ENCODE assay signal across 9 cellular contexts in genomic region chr1:198935371-198935921, GRCh38.
DNase-seq lines count a peak whose midpoint lies in the region; TF ChIP-seq lines count a peak whose summit lies in the region.
"Had no signal": no experiment of that assay in that cellular context is flagged by ENCODE, and none has a peak within 500 bp of the region (broad histone marks: within the 10 kb centered on the region; RNA-seq: fewer than 3 reads in every experiment).

No MANE protein-coding gene starts in this region.

- H3F3A ChIP-seq in SK-N-SH (replicated peaks; ENCODE audit: insufficient read depth), result peaks cover 21% of the 10 kb centered on the region

- CTCF ChIA-PET in SK-N-SH (lab: Yijun Ruan, JAX), result interaction anchor here (0.7 to 2.8 kb wide), 4 partner anchors 10 to 177 kb away, joined by 3 to 7 read pairs (median 4); no protein-coding TSS in a partner anchor

- POLR2A ChIA-PET in SK-N-SH (lab: Yijun Ruan, JAX), result no interaction called here

- no peaks in the 10 kb centered on the region for H3K9me3 Mint-ChIP-seq in HFFc6
- H3K9me3 Mint-ChIP-seq: central memory CD8-positive, alpha-beta T cell had no signal

- WGBS in SK-N-SH (ENCODE audit: low lambda C conversion rate), result 4% methylated on average over 8 of the region's 8 CpGs

- H3K79me2 ChIP-seq in SK-N-SH (ENCODE audit: insufficient read depth), result peaks cover 63% of the 10 kb centered on the region

- H3K9me3 ChIP-seq in SK-N-SH (peaks cover 3% of the 10 kb centered on the region; the same call in 1 of the 2 replicates), skeletal muscle tissue (ENCODE audit: control insufficient read depth in 3 of 3, low read length in 3 of 3) (no peaks in the 10 kb centered on the region)

- peak overlapping the region; percentile 68; the same call in 1 of the 2 replicates for H3K9ac ChIP-seq in SK-N-SH
- H3K9ac ChIP-seq in skeletal muscle tissue (ENCODE audit: low read depth in 1 of 3, low read length in 3 of 3), result peak overlapping the region in 2 of 3 donors; percentile 8 to 41

- H3K4me1 ChIP-seq in SK-N-SH (ENCODE audit: control insufficient read depth in 1 of 2, insufficient read depth in 2 of 2, low read depth in 1 of 2, low read length in 1 of 2) (peaks cover 5 to 7% of the 10 kb centered on the region in 2 experiments), skeletal muscle tissue (ENCODE audit: control insufficient read depth in 3 of 3, insufficient read depth in 3 of 3, low read length in 3 of 3) (peaks cover 2 to 12% (median 9%) of the 10 kb centered on the region in 3 donors)

- H3K27me3 ChIP-seq in SK-N-SH (ENCODE audit: insufficient read depth), result no peaks in the 10 kb centered on the region
- no peaks in the 10 kb centered on the region for H3K27me3 ChIP-seq in skeletal muscle tissue (ENCODE audit: control insufficient read depth in 3 of 3, insufficient read depth in 3 of 3, low read length in 3 of 3)

- H3K9me2 ChIP-seq in SK-N-SH, result no peaks in the 10 kb centered on the region

- TF ChIP-seq CTCF in HFFc6 (IDR thresholded peaks at IDR 0.05), result no peak
- TF ChIP-seq CTCF in SK-N-SH (IDR thresholded peaks at IDR 0.05), result no peak
- no peak for TF ChIP-seq CTCF in GM13976 (IDR thresholded peaks at IDR 0.05; ENCODE audit: borderline replicate concordance, control extremely low read depth, extremely low read depth, insufficient read depth, missing control alignments)

- H3K4me3 Mint-ChIP-seq in HFFc6, result no peak overlapping the region
- H3K4me3 Mint-ChIP-seq: central memory CD8-positive, alpha-beta T cell had no signal

- peak overlapping the region; percentile 56 for H3K4me2 ChIP-seq in SK-N-SH

- TF ChIP-seq EP300 in SK-N-SH (IDR thresholded peaks at IDR 0.05; ENCODE audit: borderline replicate concordance in 1 of 2, low read depth in 1 of 2, low read length in 1 of 2), result peak in 1 of 2 experiments; percentile 11; a peak in 1 of 4 replicates

- H3K27me3 Mint-ChIP-seq in HFFc6 (ENCODE audit: insufficient read depth), result no peaks in the 10 kb centered on the region; the same call in 1 of the 2 replicates
- H3K27me3 Mint-ChIP-seq: central memory CD8-positive, alpha-beta T cell had no signal

- DNase-seq in EL (peak; percentile 95), HFFc6 (peak; percentile 91), NCI-H1092 (lab: John Stamatoyannopoulos, UW) (peak; percentile 72), SK-N-SH (peak; percentile 17), anterior cingulate cortex (lab: John Stamatoyannopoulos, UW) (peak in 49 of 58 donors; percentile 7 to 82 (median 42)), hypothalamus (lab: John Stamatoyannopoulos, UW) (peak in 34 of 51 donors; percentile 1 to 82 (median 32)), GM13976 (ENCODE audit: low spot score) (no peak)

- no peak overlapping the region for H3K27ac Mint-ChIP-seq in HFFc6

- H2AFZ ChIP-seq in SK-N-SH (ENCODE audit: low read depth), result no peak overlapping the region

- H3K4me1 Mint-ChIP-seq in HFFc6 (ENCODE audit: low read depth), result peaks cover 39% of the 10 kb centered on the region

- peaks cover 0 to 8% of the 10 kb centered on the region in 2 experiments for H3K36me3 ChIP-seq in SK-N-SH (replicated peaks in 1 of 2; ENCODE audit: control insufficient read depth in 1 of 2, insufficient read depth in 2 of 2, low read length in 1 of 2)
- no peaks in the 10 kb centered on the region for H3K36me3 ChIP-seq in skeletal muscle tissue (ENCODE audit: control insufficient read depth in 3 of 3, insufficient read depth in 3 of 3, low read length in 3 of 3)

- no peaks in the 10 kb centered on the region for H4K20me1 ChIP-seq in SK-N-SH (ENCODE audit: insufficient read depth)

- in situ Hi-C loops in GM13976 (cut with MboI; ENCODE audit: low sequenced_read_pairs, unreplicated experiment), result no loop called here

- peaks cover 19% of the 10 kb centered on the region for H3K36me3 Mint-ChIP-seq in HFFc6 (ENCODE audit: low read depth)

- no peak; the same call in 1 of the 2 replicates for TF ChIP-seq RAD21 in SK-N-SH (IDR thresholded peaks at IDR 0.05; ENCODE audit: low read length)

- H3K27ac ChIP-seq in SK-N-SH (ENCODE audit: low read depth in 2 of 2, low read length in 1 of 2), result peak overlapping the region; percentile 69 to 96
- no peak overlapping the region for H3K27ac ChIP-seq in skeletal muscle tissue (ENCODE audit: low read depth, low read length)

- H3K4me3 ChIP-seq in SK-N-SH (ENCODE audit: low read depth in 2 of 2, low read length in 1 of 2), result peak overlapping the region; percentile 78 to 87
- H3K4me3 ChIP-seq in skeletal muscle tissue (ENCODE audit: low read length in 3 of 3), result peak overlapping the region; percentile 54 to 91 (median 68)

TF ChIP-seq in SK-N-SH, 30 proteins besides CTCF, POLR2A, EP300 and RAD21 (continues in another document):
- no peak for TF ChIP-seq JUND (IDR thresholded peaks at IDR 0.05)
- 0 out of 2 replicates have a peak, but pooled peaks have one; percentile 39 for TF ChIP-seq SIN3A (IDR thresholded peaks at IDR 0.05; ENCODE audit: borderline replicate concordance, low read depth, low read length)
- peak; percentile 61 for TF ChIP-seq TCF12 (IDR thresholded peaks at IDR 0.05)
- TF ChIP-seq FOXJ3 (CRISPR knock-in tag; IDR thresholded peaks at IDR 0.05), result no peak
- no peak for TF ChIP-seq RXRA (IDR thresholded peaks at IDR 0.05; ENCODE audit: borderline replicate concordance, low read depth)
- no peak for TF ChIP-seq SMC3 (IDR thresholded peaks at IDR 0.05; ENCODE audit: low read depth, low read length)
- TF ChIP-seq RCOR1 (IDR thresholded peaks at IDR 0.05; ENCODE audit: low read length), result no peak
- TF ChIP-seq NFIC (IDR thresholded peaks at IDR 0.05; ENCODE audit: borderline replicate concordance), result peak; percentile 93
- peak; percentile 63 for TF ChIP-seq PBX3 (IDR thresholded peaks at IDR 0.05)
- TF ChIP-seq TAF1 (IDR thresholded peaks at IDR 0.05; ENCODE audit: borderline replicate concordance, low read depth, low read length), result no peak
- peak; percentile 70; the same call in 1 of the 2 replicates for TF ChIP-seq MAX (IDR thresholded peaks at IDR 0.05; ENCODE audit: low read depth)
- TF ChIP-seq EZH2phosphoT487 (IDR thresholded peaks at IDR 0.05; ENCODE audit: borderline replicate concordance, low read depth), result no peak
- TF ChIP-seq FOXM1 (IDR thresholded peaks at IDR 0.05; ENCODE audit: low read depth), result no peak
- peak; percentile 51; the same call in 1 of the 2 replicates for TF ChIP-seq MXI1 (IDR thresholded peaks at IDR 0.05; ENCODE audit: low read depth, low read length)
- TF ChIP-seq POLR2AphosphoS5 (IDR thresholded peaks at IDR 0.05; ENCODE audit: low read depth, low read length), result peak; percentile 42; the same call in 1 of the 2 replicates
- no peak for TF ChIP-seq YY1 (IDR thresholded peaks at IDR 0.05; ENCODE audit: low read depth)
- peak; percentile 44; the same call in 1 of the 2 replicates for TF ChIP-seq GATA2 (CRISPR knock-in tag; IDR thresholded peaks at IDR 0.05)
- TF ChIP-seq ELF1 (IDR thresholded peaks at IDR 0.05), result no peak
- TF ChIP-seq CHD2 (IDR thresholded peaks at IDR 0.05; ENCODE audit: low read length, partially characterized antibody), result no peak
- no peak for TF ChIP-seq FOSL2 (IDR thresholded peaks at IDR 0.05; ENCODE audit: borderline replicate concordance, low read depth)
- TF ChIP-seq MEF2A (IDR thresholded peaks at IDR 0.05; ENCODE audit: borderline replicate concordance, low read depth), result no peak
- TF ChIP-seq RFX5 (IDR thresholded peaks at IDR 0.05; ENCODE audit: low read length), result no peak
- no peak for TF ChIP-seq NRF1 (IDR thresholded peaks at IDR 0.05; ENCODE audit: low read depth, low read length)
- no peak for TF ChIP-seq REST (IDR thresholded peaks at IDR 0.05; ENCODE audit: low read depth, low read length)
